In genomic region chr16:73549960-73550359, GRCh38 we compare ENCODE assay signal across 25 cellular contexts.
DNase-seq lines count a peak whose midpoint lies in the region; ATAC-seq, FAIRE-seq and TF ChIP-seq lines count a peak whose summit lies in the region.
"Had no signal": no experiment of that assay in that cellular context is flagged by ENCODE, and none has a peak within 500 bp of the region (broad histone marks: within the 10 kb centered on the region; RNA-seq: fewer than 3 reads in every experiment).

No MANE protein-coding gene starts in this region.

- H3K27ac ChIP-seq in fibroblast of lung (ENCODE audit: insufficient read depth, low read length) (no peak overlapping the region), body of pancreas (no peak overlapping the region), caudate nucleus (ENCODE audit: low read depth, low read length) (no peak overlapping the region)
- H3K27ac ChIP-seq: 22Rv1, KMS-11 had no signal

- ATAC-seq in body of pancreas, result no peak
- ATAC-seq: HCT116, PC-3 had no signal

- FAIRE-seq in urothelium cell line (lab: Jason Lieb, UNC), result no peak
- FAIRE-seq: GM12891 had no signal

- no peaks in the 10 kb centered on the region for H3K27me3 Mint-ChIP-seq in neural crest cell (ENCODE audit: low read depth)

- H3K27me3 ChIP-seq in fibroblast of lung (ENCODE audit: control insufficient read depth, insufficient read depth, low read length) (no peaks in the 10 kb centered on the region), body of pancreas (peaks cover 0 to 10% of the 10 kb centered on the region in 2 donors)
- H3K27me3 ChIP-seq: BE2C had no signal

- H2AFZ ChIP-seq in fibroblast of lung (ENCODE audit: low read length), result peak overlapping the region; percentile 60

- no peaks in the 10 kb centered on the region for H3K36me3 Mint-ChIP-seq in neural crest cell (ENCODE audit: low read depth)
- H3K36me3 Mint-ChIP-seq: IgD-negative memory B cell had no signal

- peak overlapping the region; percentile 52 for H3K4me2 ChIP-seq in fibroblast of lung (ENCODE audit: extremely low read depth, insufficient read depth, low read length)
- H3K4me2 ChIP-seq: KMS-11 had no signal

- TF ChIP-seq POLR2A in body of pancreas (IDR thresholded peaks at IDR 0.05), result no peak

- no peaks in the 10 kb centered on the region for H4K20me1 ChIP-seq in fibroblast of lung (ENCODE audit: control insufficient read depth, extremely low read depth, insufficient read depth, low read length)

- peak overlapping the region; percentile 25 for H3K4me3 Mint-ChIP-seq in neural crest cell
- H3K4me3 Mint-ChIP-seq: IgD-negative memory B cell had no signal

- H3K36me3 ChIP-seq in fibroblast of lung (ENCODE audit: control insufficient read depth, insufficient read depth, low read length) (no peaks in the 10 kb centered on the region), body of pancreas (replicated peaks in 1 of 2; ENCODE audit: insufficient read depth in 1 of 2, low read depth in 2 of 2) (no peaks in the 10 kb centered on the region)
- H3K36me3 ChIP-seq: BE2C had no signal

- peaks cover 51% of the 10 kb centered on the region for H3K4me1 Mint-ChIP-seq in neural crest cell

- no peak overlapping the region for H3K9ac ChIP-seq in fibroblast of lung (ENCODE audit: insufficient read depth, low read length)
- H3K9ac ChIP-seq: KMS-11 had no signal

- DNase-seq in NCI-H2227 (lab: John Stamatoyannopoulos, UW; ENCODE audit: unreplicated experiment) (peak; percentile 25), NCI-H2227 treated with DMSO at 0.1 percent for 48 hours (lab: John Stamatoyannopoulos, UW) (no peak), fibroblast of lung (ENCODE audit: low read depth in 2 of 2) (no peak), neural crest cell (ENCODE audit: low read depth, low spot score) (no peak), urothelium cell line (ENCODE audit: low spot score) (no peak), body of pancreas (no peak), caudate nucleus (lab: John Stamatoyannopoulos, UW) (no peak)
- DNase-seq: ACHN; BE2C; Calu3; DMS79 treated with DMSO at 0.1 percent for 48 hours; GF-D8; MM.1S; NCI-H1694; NCI-H2081 treated with DMSO at 0.1 percent for 48 hours; NCI-H2171; NCI-H524; NCI-H748 treated with DMSO at 0.1 percent for 48 hours; NK-92 treated with Interleukin-12 subunit alpha and Interleukin-12 subunit beta, amount 100 ng/mL, for 24 hours; PC-3 had no signal

- intact Hi-C loops in body of pancreas (cut with DNase I), result no loop called here

- H3K9me3 ChIP-seq in fibroblast of lung (ENCODE audit: control insufficient read depth, insufficient read depth, low read depth, low read length), result no peaks in the 10 kb centered on the region
- H3K9me3 ChIP-seq in body of pancreas, result no peaks in the 10 kb centered on the region
- H3K9me3 ChIP-seq: BE2C had no signal

- H3K9me3 Mint-ChIP-seq in neural crest cell, result no peaks in the 10 kb centered on the region

- no peak overlapping the region for H3K27ac Mint-ChIP-seq in neural crest cell (ENCODE audit: unreplicated experiment)
- H3K27ac Mint-ChIP-seq: IgD-negative memory B cell had no signal

- no peaks in the 10 kb centered on the region for H3K4me1 ChIP-seq in fibroblast of lung (ENCODE audit: control insufficient read depth, extremely low read depth, insufficient read depth, low read length)
- no peaks in the 10 kb centered on the region for H3K4me1 ChIP-seq in body of pancreas

- no peaks in the 10 kb centered on the region for H3K79me2 ChIP-seq in fibroblast of lung (ENCODE audit: control insufficient read depth, insufficient read depth, low read length)

- H3K4me3 ChIP-seq in fibroblast of lung (replicated peaks in 1 of 4; ENCODE audit: control extremely low read depth in 1 of 4, insufficient read depth in 1 of 4, low read depth in 3 of 4, low read length in 4 of 4) (no peak overlapping the region), body of pancreas (no peak overlapping the region)

- 22 to 50% methylated on average over 5 to 12 of the region's 12 CpGs for WGBS in body of pancreas, 2 donors

- TF ChIP-seq CTCF in fibroblast of lung (conservative IDR thresholded peaks at IDR 0.05 in 1 of 2, IDR thresholded peaks at IDR 0.05 in 1 of 2; ENCODE audit: low read depth in 1 of 2, low read length in 2 of 2) (no peak), neural crest cell (conservative IDR thresholded peaks at IDR 0.05) (no peak), body of pancreas (IDR thresholded peaks at IDR 0.05) (no peak)
